13 cellular contexts compared by ENCODE assay signal in the genomic region with DNA sequence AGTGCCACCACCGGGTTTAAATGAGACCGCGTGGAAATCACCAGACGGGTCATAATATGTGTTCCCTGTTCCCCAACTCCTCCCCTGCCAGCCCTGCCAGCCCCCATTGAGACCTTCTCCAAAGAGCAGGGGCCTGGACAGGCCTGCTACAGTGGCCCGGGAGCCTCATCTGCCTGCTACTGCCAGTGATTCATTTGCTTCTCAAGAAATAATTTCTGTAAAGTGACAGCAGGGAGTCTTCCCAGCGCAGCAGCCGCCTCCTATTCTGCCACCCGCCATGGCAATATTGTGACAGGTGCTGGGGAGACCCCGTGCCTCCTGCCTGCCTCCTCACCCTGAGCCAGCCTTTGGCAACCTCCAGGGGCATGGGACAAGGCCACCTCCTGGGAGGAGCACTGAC. TPM values are rescaled to one million over a fixed set of nuclear protein-coding genes. Genes with fewer than 3 reads are reported as not detected.
A peak's percentile ranks its signal among the peaks of the same experiment; 100 is the strongest.
DNase-seq lines count a peak whose midpoint lies in the region; ATAC-seq lines count a peak whose summit lies in the region.
"Had no signal": no experiment of that assay in that cellular context is flagged by ENCODE, and none has a peak within 500 bp of the region (broad histone marks: within the 10 kb centered on the region; RNA-seq: fewer than 3 reads in every experiment).

No MANE protein-coding gene starts in this region.

- H3K27ac Mint-ChIP-seq in CD4-positive, CD25-positive, alpha-beta regulatory T cell: peak overlapping the region; percentile 94 to 99 (median 97)
- H3K27ac Mint-ChIP-seq in effector memory CD8-positive, alpha-beta T cell: peak overlapping the region; percentile 100

- H3K23ac ChIP-seq in trophoblast cell (ENCODE audit: low read length): no peak overlapping the region

- H3K27me3 ChIP-seq in CD4-positive, CD25-positive, alpha-beta regulatory T cell (ENCODE audit: control insufficient read depth, insufficient read depth, low read length): no peaks in the 10 kb centered on the region
- H3K27me3 ChIP-seq in trophoblast cell (ENCODE audit: insufficient read depth, low read length): no peaks in the 10 kb centered on the region
- H3K27me3 ChIP-seq: SJSA1, testis had no signal

- ATAC-seq in CD4-positive, CD25-positive, alpha-beta regulatory T cell (ENCODE audit: low read depth in 2 of 2): no peak
- no peak for ATAC-seq in effector memory CD8-positive, alpha-beta T cell (replicated peaks)
- ATAC-seq in HG02610 (IDR thresholded peaks at IDR 0.05; ENCODE audit: unreplicated experiment) (no peak), Right ventricle myocardium superior (ENCODE audit: poor library complexity) (no peak)

- peak overlapping the region; percentile 92 for H3K4me3 ChIP-seq in CD4-positive, CD25-positive, alpha-beta regulatory T cell (ENCODE audit: low read depth, low read length)
- peak overlapping the region; percentile 63 for H3K4me3 ChIP-seq in SK-N-MC
- H3K4me3 ChIP-seq in trophoblast cell (ENCODE audit: low read depth, low read length): no peak overlapping the region
- H3K4me3 ChIP-seq: mucosa of descending colon, SJSA1, testis had no signal

- no CpG with 5 or more reads among the region's 9 CpGs for WGBS in trophoblast cell (ENCODE audit: extremely low coverage, insufficient coverage, insufficient read length)

- no peak overlapping the region for H3K9ac ChIP-seq in SK-N-MC (ENCODE audit: insufficient read length)
- H3K9ac ChIP-seq in trophoblast cell (ENCODE audit: low read length): no peak overlapping the region

- H2BK120ac ChIP-seq in trophoblast cell (ENCODE audit: insufficient read depth, low read length, poor library complexity): no peak overlapping the region

- no peak overlapping the region for H4K12ac ChIP-seq in trophoblast cell (ENCODE audit: low read depth, low read length)

- H3K4ac ChIP-seq in trophoblast cell (ENCODE audit: low read depth, low read length): peak overlapping the region; percentile 39

- no peak overlapping the region for H2BK12ac ChIP-seq in trophoblast cell (ENCODE audit: low read length)

- intact Hi-C loops in Right ventricle myocardium superior (cut with DNase I): no loop called here

- H3K9me3 ChIP-seq in CD4-positive, CD25-positive, alpha-beta regulatory T cell (ENCODE audit: control insufficient read depth in 2 of 2, low read length in 2 of 2): no peaks in the 10 kb centered on the region
- H3K9me3 ChIP-seq in SK-N-MC (ENCODE audit: low read depth, low read length): no peaks in the 10 kb centered on the region
- no peaks in the 10 kb centered on the region for H3K9me3 ChIP-seq in trophoblast cell (ENCODE audit: insufficient read depth, low read depth, low read length)
- H3K9me3 ChIP-seq: mucosa of descending colon, SJSA1, testis had no signal

- H4K8ac ChIP-seq in trophoblast cell (ENCODE audit: low read depth, low read length): no peak overlapping the region

- H2AFZ ChIP-seq in trophoblast cell (ENCODE audit: insufficient read depth, low read length, poor library complexity): no peak overlapping the region

- H3K14ac ChIP-seq in trophoblast cell (ENCODE audit: low read length): no peak overlapping the region

- H3K27ac ChIP-seq in CD4-positive, CD25-positive, alpha-beta regulatory T cell (ENCODE audit: insufficient read depth, low read length, poor library complexity, severe bottlenecking): peak overlapping the region; percentile 98
- H3K27ac ChIP-seq in SK-N-MC (peak overlapping the region; percentile 99), trophoblast cell (ENCODE audit: low read depth, low read length) (no peak overlapping the region)
- H3K27ac ChIP-seq: testis had no signal

- H3K9me3 Mint-ChIP-seq in CD4-positive, CD25-positive, alpha-beta regulatory T cell: no peaks in the 10 kb centered on the region
- no peaks in the 10 kb centered on the region for H3K9me3 Mint-ChIP-seq in effector memory CD8-positive, alpha-beta T cell

- peaks cover 22% of the 10 kb centered on the region for H3K79me1 ChIP-seq in trophoblast cell (ENCODE audit: low read length)

- H3K4me3 Mint-ChIP-seq in CD4-positive, CD25-positive, alpha-beta regulatory T cell: peak overlapping the region; percentile 93 to 98 (median 95)
- H3K4me3 Mint-ChIP-seq in effector memory CD8-positive, alpha-beta T cell: peak overlapping the region; percentile 86 to 91

- H2AK5ac ChIP-seq in trophoblast cell (ENCODE audit: low read length): no peak overlapping the region

- H3K4me2 ChIP-seq in trophoblast cell (ENCODE audit: low read length): no peak overlapping the region

- no peak overlapping the region for H4K91ac ChIP-seq in trophoblast cell (ENCODE audit: low read depth, low read length)

- no peak overlapping the region for H2BK5ac ChIP-seq in trophoblast cell (ENCODE audit: low read depth, low read length, poor library complexity)

- H3K4me1 ChIP-seq in CD4-positive, CD25-positive, alpha-beta regulatory T cell (ENCODE audit: control insufficient read depth, insufficient read depth, low read length, poor library complexity, severe bottlenecking): peaks cover 93% of the 10 kb centered on the region
- H3K4me1 ChIP-seq in trophoblast cell (ENCODE audit: control insufficient read depth in 1 of 2, insufficient read depth in 2 of 2, low read length in 2 of 2): peaks cover 42 to 52% of the 10 kb centered on the region in 2 experiments

- H3K27me3 Mint-ChIP-seq in CD4-positive, CD25-positive, alpha-beta regulatory T cell: peaks cover 9% of the 10 kb centered on the region
- no peaks in the 10 kb centered on the region for H3K27me3 Mint-ChIP-seq in effector memory CD8-positive, alpha-beta T cell

- no peaks in the 10 kb centered on the region for H3K36me3 ChIP-seq in CD4-positive, CD25-positive, alpha-beta regulatory T cell (ENCODE audit: control insufficient read depth, insufficient read depth, low read length)
- no peaks in the 10 kb centered on the region for H3K36me3 ChIP-seq in SK-N-MC (ENCODE audit: insufficient read depth, low read length)
- peaks cover 5 to 9% of the 10 kb centered on the region in 2 experiments for H3K36me3 ChIP-seq in trophoblast cell (ENCODE audit: control insufficient read depth in 1 of 2, insufficient read depth in 2 of 2, low read length in 2 of 2)

- no peak for DNase-seq in CD4-positive, CD25-positive, alpha-beta regulatory T cell
- DNase-seq in SK-N-MC (ENCODE audit: low read depth, low spot score): no peak
- no peak for DNase-seq in effector memory CD8-positive, alpha-beta T cell
- no peak for DNase-seq in trophoblast cell
- DNase-seq in NCI-H526 treated with DMSO at 0.1 percent for 48 hours (lab: John Stamatoyannopoulos, UW): no peak
- DNase-seq in NCI-H446 (lab: John Stamatoyannopoulos, UW): no peak
- no peak for DNase-seq in Right ventricle myocardium superior
- DNase-seq: activated CD8-positive, alpha-beta memory T cell treated with anti-CD3 and anti-CD28 coated beads for 24 hours; mucosa of descending colon; stimulated activated CD4-positive, alpha-beta T cell treated with anti-CD3 and anti-CD28 coated beads, Interleukin-15, amount 100 ng/mL, for 24 hours; testis had no signal

- H3K4me1 Mint-ChIP-seq in CD4-positive, CD25-positive, alpha-beta regulatory T cell: peaks cover 25 to 93% (median 82%) of the 10 kb centered on the region in 4 donors
- H3K4me1 Mint-ChIP-seq in effector memory CD8-positive, alpha-beta T cell (ENCODE audit: low read depth in 2 of 2): peaks cover 80 to 81% of the 10 kb centered on the region in 2 donors

- no peak overlapping the region for H3K18ac ChIP-seq in trophoblast cell (ENCODE audit: low read length)

- H3K36me3 Mint-ChIP-seq in CD4-positive, CD25-positive, alpha-beta regulatory T cell: peaks cover 4% of the 10 kb centered on the region
- peaks cover 92% of the 10 kb centered on the region for H3K36me3 Mint-ChIP-seq in effector memory CD8-positive, alpha-beta T cell (ENCODE audit: insufficient read depth)

- H3K79me2 ChIP-seq in trophoblast cell (ENCODE audit: control insufficient read depth, insufficient read depth, low read length, poor library complexity): peaks cover 15% of the 10 kb centered on the region

RNA-seq across cellular contexts. Expression of gene IFFO2, which starts 8.9 kb away (rescaled TPM):
- 101 TPM for total RNA-seq in CD4-positive, CD25-positive, alpha-beta regulatory T cell
- 1 to 10 TPM; 1.4 to 4.7 (median 2.9) TPM for polyA plus RNA-seq in CD4-positive, CD25-positive, alpha-beta regulatory T cell
- polyA plus RNA-seq in trophoblast cell (2013): 18.2 and 19.5 TPM in 2 replicates
- 4.4 TPM for total RNA-seq in Right ventricle myocardium superior

RNA-seq across cellular contexts. Expression of gene ALDH4A1, which starts 45.2 kb away (rescaled TPM):
- total RNA-seq in CD4-positive, CD25-positive, alpha-beta regulatory T cell: 1.4 TPM
- polyA plus RNA-seq in CD4-positive, CD25-positive, alpha-beta regulatory T cell: 1 to 10 TPM; 1.0 to 2.0 (median 1.5) TPM
- 34.2 and 35.7 TPM in 2 replicates for polyA plus RNA-seq in trophoblast cell (2013)
- 29.3 TPM for total RNA-seq in Right ventricle myocardium superior

Comparison
In these comparisons a context has a peak if more than half of its experiments do, and no peak if none do; other contexts are left out.
1. RNA of gene IFFO2, which starts 8.9 kb away (total RNA-seq): 101 TPM in CD4-positive, CD25-positive, alpha-beta regulatory T cell (single experiment); 4.4 TPM in Right ventricle myocardium superior (single experiment); every median in the first group is over 10 times any median in the second.
2. RNA of gene ALDH4A1, which starts 45.2 kb away (total RNA-seq): 29.3 TPM in Right ventricle myocardium superior (single experiment); 1.4 TPM in CD4-positive, CD25-positive, alpha-beta regulatory T cell (single experiment); every median in the first group is over 10 times any median in the second.